Comparison of ENCODE assay signal across 13 cellular contexts in the genomic region with DNA sequence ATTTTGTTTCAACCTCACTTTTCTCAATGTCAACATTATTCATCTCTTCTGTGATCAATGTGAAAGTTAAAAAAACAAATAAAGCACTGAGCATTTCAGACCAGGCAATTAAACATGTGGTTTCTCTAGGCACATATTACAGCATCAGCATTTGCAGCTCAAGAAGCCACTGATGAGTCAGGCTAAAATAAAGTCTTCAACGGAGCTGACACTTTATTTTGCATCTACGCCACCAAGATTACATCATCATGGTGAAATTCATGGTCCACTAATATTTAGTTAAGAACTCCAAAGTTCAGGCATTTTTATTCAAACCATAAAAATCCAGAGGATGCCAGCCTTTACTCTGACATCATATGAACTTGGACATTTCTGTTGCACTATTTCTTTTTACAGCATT. TPM values are rescaled to one million over a fixed set of nuclear protein-coding genes. Genes with fewer than 3 reads are reported as not detected.
DNase-seq lines count a peak whose midpoint lies in the region; ATAC-seq and TF ChIP-seq lines count a peak whose summit lies in the region.
"Had no signal": no experiment of that assay in that cellular context is flagged by ENCODE, and none has a peak within 500 bp of the region (broad histone marks: within the 10 kb centered on the region; RNA-seq: fewer than 3 reads in every experiment).

No MANE protein-coding gene starts in this region.

- TF ChIP-seq EP300 in ovary (IDR thresholded peaks at IDR 0.05), result no peak

- intact Hi-C loops in left lung (cut with DNase I) (no loop called here), thyroid gland (cut with DNase I) (no loop called here), ovary (cut with DNase I) (no loop called here)

- H3K9me3 ChIP-seq in left lung (no peaks in the 10 kb centered on the region), thyroid gland (no peaks in the 10 kb centered on the region), ovary (no peaks in the 10 kb centered on the region)

- peak overlapping the region; percentile 32 for H3K27ac ChIP-seq in caudate nucleus (ENCODE audit: low read depth, low read length)
- no peak overlapping the region for H3K27ac ChIP-seq in left lung
- no peak overlapping the region for H3K27ac ChIP-seq in thyroid gland
- no peak overlapping the region for H3K27ac ChIP-seq in ovary
- H3K27ac ChIP-seq: VCaP had no signal

- 57 to 60% methylated on average over 2 of the region's 2 CpGs for WGBS in thyroid gland, 2 donors
- 16 to 25% (median 16%) methylated on average over 2 of the region's 2 CpGs for WGBS in ovary, 3 donors

- no peaks in the 10 kb centered on the region for H3K27me3 ChIP-seq in left lung
- H3K27me3 ChIP-seq in thyroid gland, result no peaks in the 10 kb centered on the region
- no peaks in the 10 kb centered on the region for H3K27me3 ChIP-seq in ovary

- peak; percentile 39 for ATAC-seq in left lung
- no peak for ATAC-seq in HG03039 (IDR thresholded peaks at IDR 0.05; ENCODE audit: unreplicated experiment)

- no peak for TF ChIP-seq POLR2A in thyroid gland (IDR thresholded peaks at IDR 0.05)
- no peak for TF ChIP-seq POLR2A in ovary (IDR thresholded peaks at IDR 0.05)

- H3K4me3 ChIP-seq in left lung (no peak overlapping the region), thyroid gland (replicated peaks in 1 of 3) (no peak overlapping the region), ovary (no peak overlapping the region)

- peak; percentile 59 for DNase-seq in AG08395 (ENCODE audit: low spot score)
- peak; percentile 94 for DNase-seq in LHCN-M2 (ENCODE audit: low read depth)
- no peak for DNase-seq in caudate nucleus (lab: John Stamatoyannopoulos, UW)
- DNase-seq in left lung, result no peak
- DNase-seq in thyroid gland, result no peak
- no peak for DNase-seq in ovary
- no peak for DNase-seq in activated T-cell treated with anti-CD3 and anti-CD28 coated beads, Interleukin-2, amount 50 U/mL, for 1 hour
- DNase-seq: activated naive CD4-positive, alpha-beta T cell treated with Interleukin-2 at 50 U/mL for 16 hours; GOT3; NCI-H526; nephron progenitor cell had no signal

- TF ChIP-seq CTCF in left lung (IDR thresholded peaks at IDR 0.05) (no peak), thyroid gland (IDR thresholded peaks at IDR 0.05) (no peak), ovary (IDR thresholded peaks at IDR 0.05) (no peak)

- H3K4me1 ChIP-seq in left lung (no peaks in the 10 kb centered on the region), thyroid gland (no peaks in the 10 kb centered on the region), ovary (ENCODE audit: insufficient read depth) (no peaks in the 10 kb centered on the region)

- no peaks in the 10 kb centered on the region for H3K36me3 ChIP-seq in left lung
- no peaks in the 10 kb centered on the region for H3K36me3 ChIP-seq in thyroid gland
- no peaks in the 10 kb centered on the region for H3K36me3 ChIP-seq in ovary

RNA-seq across cellular contexts. Expression of gene MAGI2, which starts 33.0 kb away (rescaled TPM):
- total RNA-seq in LHCN-M2 (2014; rRNA removed), result 2.4 and 3.6 TPM in 2 replicates
- polyA plus RNA-seq in LHCN-M2 (2012), result 1.6 TPM
- total RNA-seq in left lung, result 1 to 10 TPM; 7.5 to 8.1 TPM
- total RNA-seq in thyroid gland, result 10 to 100 TPM; 20.7 to 31.1 (median 26.0) TPM
- total RNA-seq in ovary, result 10 to 100 TPM; 16.6 to 20.4 (median 19.1) TPM
- polyA plus RNA-seq in ovary, result 10 to 100 TPM in 1 of 2 donors, 1 to 10 TPM in 1; 7.1 to 12.5 TPM

Comparison
In these comparisons a context has a peak if more than half of its experiments do, and no peak if none do; other contexts are left out.
1. DNase-seq: peak in AG08395 (single experiment) and LHCN-M2 (single experiment); none in caudate nucleus (0 of 61), left lung (0 of 2), thyroid gland (0 of 2), ovary (0 of 5) and activated T-cell treated with anti-CD3 and anti-CD28 coated beads, Interleukin-2, amount 50 U/mL, for 1 hour (single experiment).